In the genomic region with DNA sequence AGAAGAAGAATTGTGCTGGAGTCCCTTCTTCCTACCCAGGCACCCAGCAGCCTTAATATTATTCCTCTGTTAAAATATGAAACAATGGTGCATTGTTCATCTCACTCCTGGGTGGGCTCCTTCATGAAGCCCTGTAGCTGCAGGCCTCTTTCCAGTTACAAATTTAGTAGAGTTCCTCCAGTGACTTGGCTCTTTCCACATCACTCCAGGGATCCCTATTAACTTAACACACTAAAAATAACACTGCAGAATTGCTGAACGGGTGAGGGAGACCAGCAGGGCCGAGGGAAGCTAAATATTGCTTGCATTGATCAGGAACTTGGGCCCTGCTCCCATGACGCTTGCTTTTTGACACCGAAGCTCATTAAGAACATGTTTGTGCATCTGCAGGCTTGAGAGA, we compare ENCODE assay signal across 23 cellular contexts.
DNase-seq lines count a peak whose midpoint lies in the region; ATAC-seq, FAIRE-seq and TF ChIP-seq lines count a peak whose summit lies in the region.
"Had no signal": no experiment of that assay in that cellular context is flagged by ENCODE, and none has a peak within 500 bp of the region (broad histone marks: within the 10 kb centered on the region; RNA-seq: fewer than 3 reads in every experiment).

No MANE protein-coding gene starts in this region.

- H3K79me2 ChIP-seq in K562 (ENCODE audit: control insufficient read depth, insufficient read depth, low read length): peaks cover 48% of the 10 kb centered on the region

- H3K9me3 Mint-ChIP-seq in endodermal cell: no peaks in the 10 kb centered on the region
- no peaks in the 10 kb centered on the region for H3K9me3 Mint-ChIP-seq in neural crest cell
- H3K9me3 Mint-ChIP-seq: CD8-positive, alpha-beta T cell had no signal

- no peak for TF ChIP-seq EP300 in K562 (IDR thresholded peaks at IDR 0.05; ENCODE audit: low read length)
- TF ChIP-seq EP300 in ovary (IDR thresholded peaks at IDR 0.05): no peak

- 53% methylated on average over 4 of the region's 4 CpGs for WGBS in K562 (ENCODE audit: insufficient coverage, low coverage, missing lambda C conversion rate)
- 81 to 89% methylated on average over 4 of the region's 4 CpGs for WGBS in endodermal cell (ENCODE audit: insufficient coverage in 1 of 2, insufficient read length in 1 of 2), 2 experiments
- 37 to 56% (median 48%) methylated on average over 4 of the region's 4 CpGs for WGBS in ovary, 3 donors

- BruUV-seq in K562 (replicated peaks; lab: Mats Ljungman, UMichigan): no TSS peak

- peaks cover 12 to 58% of the 10 kb centered on the region in 2 experiments for H3K4me1 ChIP-seq in K562 (replicated peaks in 1 of 2; ENCODE audit: control insufficient read depth in 2 of 2, insufficient read depth in 2 of 2, low read length in 2 of 2)
- H3K4me1 ChIP-seq in endodermal cell (ENCODE audit: control insufficient read depth, insufficient read depth, low read length): no peaks in the 10 kb centered on the region
- H3K4me1 ChIP-seq in ovary (ENCODE audit: insufficient read depth): no peaks in the 10 kb centered on the region
- H3K4me1 ChIP-seq: Caco-2 had no signal

- H4K20me1 ChIP-seq in K562 (replicated peaks; ENCODE audit: control insufficient read depth, insufficient read depth, low read length): no peaks in the 10 kb centered on the region

- no peak for TF ChIP-seq POLR2A in K562 (conservative IDR thresholded peaks at IDR 0.05)
- TF ChIP-seq POLR2A in ovary (IDR thresholded peaks at IDR 0.05): no peak

- no peak for ATAC-seq in K562
- ATAC-seq: Panc1 had no signal

- no peak for TF ChIP-seq RAD21 in K562 (CRISPR knock-in tag; conservative IDR thresholded peaks at IDR 0.05 in 1 of 2, IDR thresholded peaks at IDR 0.05 in 1 of 2)

- H3K27ac Mint-ChIP-seq in endodermal cell (no peak overlapping the region), neural crest cell (ENCODE audit: unreplicated experiment) (peak overlapping the region; percentile 27)
- H3K27ac Mint-ChIP-seq: B cell; CD8-positive, alpha-beta T cell had no signal

- H3K9ac ChIP-seq in K562 (ENCODE audit: insufficient read depth in 1 of 2, low read depth in 2 of 2, low read length in 2 of 2): peak overlapping the region in 1 of 2 experiments; percentile 15; a peak in 1 of 4 replicates
- no peak overlapping the region for H3K9ac ChIP-seq in endodermal cell (ENCODE audit: extremely low read depth, low read length, poor library complexity, severe bottlenecking)

- DNase-seq in K562 (ENCODE audit: extremely low read depth in 1 of 4, low spot score in 3 of 4) (no peak), endodermal cell (no peak), neural crest cell (ENCODE audit: low read depth, low spot score) (no peak), ovary (no peak), NCI-H146 (lab: John Stamatoyannopoulos, UW) (no peak), NCI-H524 (lab: John Stamatoyannopoulos, UW) (no peak)
- DNase-seq in activated CD4-positive, alpha-beta T cell treated with anti-CD3 and anti-CD28 coated beads, Interleukin-2, amount 50 U/mL, for 1 hour: no peak
- DNase-seq: Caco-2; CD8-positive, alpha-beta T cell; Karpas-422; NCI-H1092; NCI-H1436 treated with DMSO at 0.1 percent for 48 hours; NCI-H2029; NCI-H446; NCI-H526 treated with DMSO at 0.1 percent for 48 hours; SHP77 had no signal

- no peaks in the 10 kb centered on the region for H3K9me1 ChIP-seq in K562 (ENCODE audit: control insufficient read depth, insufficient read depth, low read length)

- no peak for FAIRE-seq in K562 (lab: Jason Lieb, UNC)
- FAIRE-seq: G401.6, H54 had no signal

- H2AFZ ChIP-seq in K562 (ENCODE audit: low read depth, low read length): peak overlapping the region; percentile 14; the same call in 1 of the 2 replicates

- POLR2A ChIA-PET in K562 (lab: Yijun Ruan, JAX): interaction anchor here (0.6 to 1.2 kb wide), 6 partner anchors 9 to 165 kb away, joined by 3 to 4 read pairs (median 3); no protein-coding TSS in a partner anchor

- no peaks in the 10 kb centered on the region; the same call in 2 of the 3 replicates for H3K36me3 ChIP-seq in K562 (ENCODE audit: control insufficient read depth, insufficient read depth, low read length)
- H3K36me3 ChIP-seq in endodermal cell (ENCODE audit: control insufficient read depth, insufficient read depth, low read length): no peaks in the 10 kb centered on the region
- H3K36me3 ChIP-seq in ovary: no peaks in the 10 kb centered on the region

- in situ Hi-C loops in K562 (cut with MboI): no loop called here

- H3K27me3 ChIP-seq in K562 (ENCODE audit: control insufficient read depth in 2 of 2, insufficient read depth in 2 of 2, low read length in 2 of 2): no peaks in the 10 kb centered on the region
- no peaks in the 10 kb centered on the region for H3K27me3 ChIP-seq in endodermal cell (ENCODE audit: control insufficient read depth, insufficient read depth, low read length, poor library complexity, severe bottlenecking)
- H3K27me3 ChIP-seq in ovary: no peaks in the 10 kb centered on the region

- H3K4me3 Mint-ChIP-seq in endodermal cell (no peak overlapping the region), neural crest cell (peak overlapping the region; percentile 13)
- H3K4me3 Mint-ChIP-seq: B cell; CD8-positive, alpha-beta T cell had no signal

- H3K4me3 ChIP-seq in K562: no peak overlapping the region
- H3K4me3 ChIP-seq in endodermal cell (ENCODE audit: low read length): no peak overlapping the region
- H3K4me3 ChIP-seq in ovary: no peak overlapping the region

- H3K4me1 Mint-ChIP-seq in endodermal cell (no peaks in the 10 kb centered on the region), neural crest cell (peaks cover 29% of the 10 kb centered on the region)
- H3K4me1 Mint-ChIP-seq: B cell had no signal

- H3K36me3 Mint-ChIP-seq in endodermal cell (ENCODE audit: low read depth) (no peaks in the 10 kb centered on the region), neural crest cell (ENCODE audit: low read depth) (no peaks in the 10 kb centered on the region)
- H3K36me3 Mint-ChIP-seq: CD8-positive, alpha-beta T cell had no signal

- CTCF ChIA-PET in K562 (lab: Yijun Ruan, JAX; ENCODE audit: low intra/inter-chr PET ratio): no interaction called here

- H3K9me3 ChIP-seq in K562 (replicated peaks; ENCODE audit: control insufficient read depth, insufficient read depth, low read depth, low read length): no peaks in the 10 kb centered on the region
- H3K9me3 ChIP-seq in endodermal cell (ENCODE audit: control insufficient read depth, low read length): no peaks in the 10 kb centered on the region
- no peaks in the 10 kb centered on the region for H3K9me3 ChIP-seq in ovary
- H3K9me3 ChIP-seq: Caco-2 had no signal

- intact Hi-C loops in K562 (cut with micrococcal nuclease): no loop called here
- intact Hi-C loops in ovary (cut with DNase I): no loop called here

- H3K27me3 Mint-ChIP-seq in endodermal cell (ENCODE audit: insufficient read depth) (peaks cover 6% of the 10 kb centered on the region), neural crest cell (ENCODE audit: low read depth) (no peaks in the 10 kb centered on the region)

- peak overlapping the region; percentile 52 for H3K4me2 ChIP-seq in K562 (ENCODE audit: insufficient read depth, low read length)

- TF ChIP-seq CTCF in K562 (IDR thresholded peaks at IDR 0.05 in 2 of 3, conservative IDR thresholded peaks at IDR 0.05 in 1 of 3; ENCODE audit: insufficient read depth in 2 of 3, low read depth in 1 of 3, low read length in 3 of 3): no peak
- TF ChIP-seq CTCF in endodermal cell (conservative IDR thresholded peaks at IDR 0.05): no peak
- no peak for TF ChIP-seq CTCF in neural crest cell (conservative IDR thresholded peaks at IDR 0.05)
- TF ChIP-seq CTCF in ovary (IDR thresholded peaks at IDR 0.05): no peak

- H3K27ac ChIP-seq in K562 (ENCODE audit: extremely low read depth, low read depth, low read length): no peak overlapping the region; the same call in 1 of the 3 replicates
- peak overlapping the region; percentile 45 for H3K27ac ChIP-seq in endodermal cell (ENCODE audit: low read depth, low read length)
- H3K27ac ChIP-seq in ovary: no peak overlapping the region
- H3K27ac ChIP-seq: C4-2B, HL-60, RWPE1 had no signal

TF ChIP-seq in K562, 482 proteins besides CTCF, POLR2A, EP300 and RAD21 (continues in another document):
- no peak for TF ChIP-seq ZNF134 (CRISPR knock-in tag; conservative IDR thresholded peaks at IDR 0.05)
- no peak for TF ChIP-seq L3MBTL2 (IDR thresholded peaks at IDR 0.05)
- TF ChIP-seq HMG20B (CRISPR knock-in tag; IDR thresholded peaks at IDR 0.05): no peak
- TF ChIP-seq HMGN3 (IDR thresholded peaks at IDR 0.05; ENCODE audit: borderline replicate concordance, extremely low read depth, insufficient read length, low read depth, low read length): no peak
- TF ChIP-seq, protein P1, sequence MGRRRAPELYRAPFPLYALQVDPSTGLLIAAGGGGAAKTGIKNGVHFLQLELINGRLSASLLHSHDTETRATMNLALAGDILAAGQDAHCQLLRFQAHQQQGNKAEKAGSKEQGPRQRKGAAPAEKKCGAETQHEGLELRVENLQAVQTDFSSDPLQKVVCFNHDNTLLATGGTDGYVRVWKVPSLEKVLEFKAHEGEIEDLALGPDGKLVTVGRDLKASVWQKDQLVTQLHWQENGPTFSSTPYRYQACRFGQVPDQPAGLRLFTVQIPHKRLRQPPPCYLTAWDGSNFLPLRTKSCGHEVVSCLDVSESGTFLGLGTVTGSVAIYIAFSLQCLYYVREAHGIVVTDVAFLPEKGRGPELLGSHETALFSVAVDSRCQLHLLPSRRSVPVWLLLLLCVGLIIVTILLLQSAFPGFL (CRISPR knock-in tag; IDR thresholded peaks at IDR 0.05): no peak
- TF ChIP-seq HNRNPUL1 (IDR thresholded peaks at IDR 0.05; ENCODE audit: low read length): no peak
- TF ChIP-seq, protein P2, sequence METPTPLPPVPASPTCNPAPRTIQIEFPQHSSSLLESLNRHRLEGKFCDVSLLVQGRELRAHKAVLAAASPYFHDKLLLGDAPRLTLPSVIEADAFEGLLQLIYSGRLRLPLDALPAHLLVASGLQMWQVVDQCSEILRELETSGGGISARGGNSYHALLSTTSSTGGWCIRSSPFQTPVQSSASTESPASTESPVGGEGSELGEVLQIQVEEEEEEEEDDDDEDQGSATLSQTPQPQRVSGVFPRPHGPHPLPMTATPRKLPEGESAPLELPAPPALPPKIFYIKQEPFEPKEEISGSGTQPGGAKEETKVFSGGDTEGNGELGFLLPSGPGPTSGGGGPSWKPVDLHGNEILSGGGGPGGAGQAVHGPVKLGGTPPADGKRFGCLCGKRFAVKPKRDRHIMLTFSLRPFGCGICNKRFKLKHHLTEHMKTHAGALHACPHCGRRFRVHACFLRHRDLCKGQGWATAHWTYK (CRISPR knock-in tag; IDR thresholded peaks at IDR 0.05): no peak
- TF ChIP-seq, protein P3, sequence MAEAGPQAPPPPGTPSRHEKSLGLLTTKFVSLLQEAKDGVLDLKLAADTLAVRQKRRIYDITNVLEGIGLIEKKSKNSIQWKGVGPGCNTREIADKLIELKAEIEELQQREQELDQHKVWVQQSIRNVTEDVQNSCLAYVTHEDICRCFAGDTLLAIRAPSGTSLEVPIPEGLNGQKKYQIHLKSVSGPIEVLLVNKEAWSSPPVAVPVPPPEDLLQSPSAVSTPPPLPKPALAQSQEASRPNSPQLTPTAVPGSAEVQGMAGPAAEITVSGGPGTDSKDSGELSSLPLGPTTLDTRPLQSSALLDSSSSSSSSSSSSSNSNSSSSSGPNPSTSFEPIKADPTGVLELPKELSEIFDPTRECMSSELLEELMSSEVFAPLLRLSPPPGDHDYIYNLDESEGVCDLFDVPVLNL (CRISPR knock-in tag; IDR thresholded peaks at IDR 0.05; ENCODE audit: low read depth): no peak
